ENCODE assay signal across 15 cellular contexts in the genomic region with DNA sequence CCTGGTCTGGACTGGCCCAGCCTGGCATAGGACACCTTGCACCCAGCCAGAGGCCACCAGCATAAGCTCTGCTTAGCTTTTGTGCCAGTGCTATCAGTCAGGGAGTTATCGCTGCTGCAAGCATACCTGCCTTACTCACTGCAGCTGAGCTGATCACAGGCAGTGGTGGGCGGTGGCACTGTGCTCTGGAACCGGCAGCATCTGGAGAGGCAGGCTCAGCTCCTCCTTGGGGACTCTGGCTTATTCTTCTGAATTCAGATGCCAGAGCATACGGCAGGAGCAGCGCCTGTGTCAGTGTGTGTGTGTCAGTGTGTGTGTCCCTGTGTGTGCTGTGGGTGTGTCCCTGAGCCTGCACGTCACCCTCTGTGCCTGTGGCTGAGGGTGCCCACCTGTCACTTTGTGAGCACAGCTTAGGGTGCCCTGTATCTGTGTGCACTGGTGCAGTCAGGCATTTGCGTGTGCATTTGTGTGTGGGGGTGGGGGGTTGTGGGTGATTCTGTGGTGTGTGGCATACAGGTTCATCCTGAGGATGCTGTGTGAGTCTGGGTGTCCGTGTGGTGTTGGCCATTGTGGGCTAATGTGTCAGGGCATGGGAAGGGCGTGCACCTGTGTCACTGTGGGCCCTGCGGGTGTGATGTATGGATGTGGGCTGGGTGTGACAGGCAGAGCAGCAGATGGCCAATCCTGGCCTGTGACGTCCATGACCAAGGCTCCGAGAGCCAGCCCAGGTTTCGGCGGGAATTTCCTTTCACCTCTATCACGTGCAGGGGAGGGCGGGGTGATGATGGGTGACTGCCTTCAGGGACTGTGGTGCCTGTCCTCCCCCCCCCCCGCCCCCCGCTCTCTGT. TPM values are rescaled to one million over a fixed set of nuclear protein-coding genes. Genes with fewer than 3 reads are reported as not detected.
DNase-seq lines count a peak whose midpoint lies in the region; FAIRE-seq and TF ChIP-seq lines count a peak whose summit lies in the region.
"Had no signal": no experiment of that assay in that cellular context is flagged by ENCODE, and none has a peak within 500 bp of the region (broad histone marks: within the 10 kb centered on the region; RNA-seq: fewer than 3 reads in every experiment).

No MANE protein-coding gene starts in this region.

- H3K9ac ChIP-seq in H1 (replicated peaks in 1 of 4; ENCODE audit: extremely low read depth in 1 of 4, low read depth in 3 of 4, low read length in 3 of 4), result no peak overlapping the region

- no peaks in the 10 kb centered on the region for H3K79me1 ChIP-seq in H1 (ENCODE audit: low read depth, low read length)

- no peak overlapping the region for H2BK120ac ChIP-seq in H1 (replicated peaks; ENCODE audit: low read depth, low read length)

- peak overlapping the region; percentile 95 for H2BK15ac ChIP-seq in H1 (ENCODE audit: low read length)

- peaks cover 12 to 90% (median 69%) of the 10 kb centered on the region in 4 experiments for H3K27me3 ChIP-seq in H1 (replicated peaks in 1 of 4; ENCODE audit: control insufficient read depth in 3 of 4, extremely low read depth in 1 of 4, insufficient read depth in 3 of 4, low read length in 3 of 4)

- H4K91ac ChIP-seq in H1 (replicated peaks; ENCODE audit: insufficient read length, low read length), result peak overlapping the region; percentile 59

- peak overlapping the region; percentile 60 for H3K4ac ChIP-seq in H1 (replicated peaks; ENCODE audit: insufficient read length, low read depth, low read length)

- peaks cover 7% of the 10 kb centered on the region; the same call in 1 of the 2 replicates for H3K23me2 ChIP-seq in H1 (ENCODE audit: low read depth, low read length)

- no peak for TF ChIP-seq RAD21 in H1 (IDR thresholded peaks at IDR 0.05 in 1 of 2, conservative IDR thresholded peaks at IDR 0.05 in 1 of 2; ENCODE audit: low read depth in 2 of 2, low read length in 2 of 2)

- no peak overlapping the region for H3K56ac ChIP-seq in H1 (replicated peaks; ENCODE audit: insufficient read length, low read depth, low read length)

- H3K36me3 ChIP-seq in H1 (ENCODE audit: control insufficient read depth in 2 of 4, insufficient read depth in 4 of 4, low read length in 3 of 4), result no peaks in the 10 kb centered on the region

- WGBS in H1 (ENCODE audit: extremely low coverage in 1 of 2, insufficient coverage in 1 of 2, insufficient read length in 1 of 2, insufficient replicate concordance in 2 of 2, low coverage in 1 of 2, low lambda C conversion rate in 2 of 2, missing lambda C conversion rate in 1 of 2), 2 experiments, result 83% methylated on average over 14 of the region's 18 CpGs; no CpG with 5 or more reads in 1 of the 2 experiments

- no peak overlapping the region for H3K14ac ChIP-seq in H1 (ENCODE audit: insufficient read length)

- H3K27ac ChIP-seq in H1 (ENCODE audit: low read depth, low read length), result no peak overlapping the region

- no peak overlapping the region for H2AFZ ChIP-seq in H1 (ENCODE audit: low read length)

- FAIRE-seq in H1 (lab: Jason Lieb, UNC), result no peak
- FAIRE-seq: D721Med had no signal

- no peaks in the 10 kb centered on the region for H3K4me1 Mint-ChIP-seq in activated CD4-positive, alpha-beta T cell treated with anti-CD3 and anti-CD28 coated beads, Interleukin-2, amount 10 ng/mL, durations not matched to agents 7 days and 5 days

- H3K9me3 Mint-ChIP-seq in activated CD4-positive, alpha-beta T cell treated with anti-CD3 and anti-CD28 coated beads, Interleukin-2, amount 10 ng/mL, durations not matched to agents 7 days and 5 days, result no peaks in the 10 kb centered on the region

- no peaks in the 10 kb centered on the region for H3K79me2 ChIP-seq in H1 (ENCODE audit: control insufficient read depth in 1 of 2, insufficient read depth in 2 of 2, low read length in 2 of 2)

- no peak overlapping the region for H4K5ac ChIP-seq in H1 (ENCODE audit: insufficient read length, low read depth, low read length)

- DNase-seq in activated CD4-positive, alpha-beta T cell treated with anti-CD3 and anti-CD28 coated beads, Interleukin-2, amount 10 ng/mL, durations not matched to agents 7 days and 5 days, result peak; percentile 15
- DNase-seq in activated CD4-positive, alpha-beta T cell treated with anti-CD3 and anti-CD28 coated beads, Interleukin-2, amount 50 U/mL, for 1 hour, result no peak
- peak; percentile 45 to 84 for DNase-seq in NCI-H524 (lab: John Stamatoyannopoulos, UW)
- DNase-seq in H1 (ENCODE audit: low read depth in 1 of 2, low spot score in 2 of 2), result no peak
- peak; percentile 23 for DNase-seq in stimulated activated CD8-positive, alpha-beta memory T cell treated with anti-CD3 and anti-CD28 coated beads, Interleukin-12 subunit alpha, Interleukin-12 subunit beta, amount 100 ng/mL, for 4 hours (ENCODE audit: low read depth)
- no peak for DNase-seq in Kasumi-1 (lab: John Stamatoyannopoulos, UW)
- DNase-seq in ureter (ENCODE audit: low spot score), result no peak
- DNase-seq in CD1c-positive myeloid dendritic cell (ENCODE audit: extremely low spot score), result no peak
- DNase-seq: activated CD4-positive, alpha-beta T cell treated with anti-CD3 and anti-CD28 coated beads, Interleukin-2, amount 50 U/mL, for 48 hours; HCEC 1CT; NCI-H2029 treated with DMSO at 0.1 percent for 48 hours; SIG-M5; stimulated activated CD4-positive, alpha-beta T cell treated with anti-CD3 and anti-CD28 coated beads, Interleukin-2, amount 100 ng/mL, for 48 hours had no signal

- peak overlapping the region; percentile 43; the same call in 1 of the 2 replicates for H2BK20ac ChIP-seq in H1 (ENCODE audit: low read length)

- H2AK5ac ChIP-seq in H1 (ENCODE audit: low read depth, low read length), result peak overlapping the region; percentile 97

- H3K27ac Mint-ChIP-seq in activated CD4-positive, alpha-beta T cell treated with anti-CD3 and anti-CD28 coated beads, Interleukin-2, amount 10 ng/mL, durations not matched to agents 7 days and 5 days, result no peak overlapping the region

- CTCF ChIA-PET in activated CD4-positive, alpha-beta T cell treated with anti-CD3 and anti-CD28 coated beads, Interleukin-2, amount 10 ng/mL, durations not matched to agents 7 days and 5 days (lab: Charles Lee), result no interaction called here
- CTCF ChIA-PET in H1 (lab: Charles Lee; ENCODE audit: partially characterized antibody), result interaction anchor here (0.6 to 20.9 kb wide), 8 partner anchors 11 to 1055 kb away, joined by 3 to 323 read pairs (median 6); no protein-coding TSS in a partner anchor

- H3K27me3 Mint-ChIP-seq in activated CD4-positive, alpha-beta T cell treated with anti-CD3 and anti-CD28 coated beads, Interleukin-2, amount 10 ng/mL, durations not matched to agents 7 days and 5 days, result peaks cover 52% of the 10 kb centered on the region

- peaks cover 0 to 13% of the 10 kb centered on the region in 2 experiments for H4K20me1 ChIP-seq in H1 (replicated peaks in 1 of 2; ENCODE audit: control insufficient read depth in 1 of 2, insufficient read depth in 2 of 2, low read length in 2 of 2)

- no peak overlapping the region for H3K4me2 ChIP-seq in H1 (ENCODE audit: insufficient read depth in 1 of 2, low read depth in 2 of 2, low read length in 2 of 2)

- H3K18ac ChIP-seq in H1 (ENCODE audit: extremely low read depth, low read length), result peak overlapping the region; percentile 6; the same call in 1 of the 2 replicates

- H3K9me3 ChIP-seq in H1 (ENCODE audit: insufficient read depth in 2 of 2, low read depth in 1 of 2, low read length in 1 of 2), result no peaks in the 10 kb centered on the region

- H3K4me3 ChIP-seq in H1 (ENCODE audit: extremely low read depth in 1 of 4, insufficient read depth in 2 of 4, low read depth in 3 of 4, low read length in 4 of 4), result no peak overlapping the region

- TF ChIP-seq CTCF in H1 (IDR thresholded peaks at IDR 0.05; ENCODE audit: control extremely low read depth in 1 of 3, insufficient read depth in 1 of 3, low read depth in 1 of 3, low read length in 3 of 3), result no peak

- no peak overlapping the region for H3K23ac ChIP-seq in H1 (ENCODE audit: insufficient read length)

- peak overlapping the region; percentile 31; the same call in 1 of the 2 replicates for H4K8ac ChIP-seq in H1 (ENCODE audit: extremely low read depth, insufficient read depth, low read length)

- no peak for TF ChIP-seq POLR2A in H1 (IDR thresholded peaks at IDR 0.05; ENCODE audit: control extremely low read depth in 1 of 2, low read depth in 2 of 2, low read length in 2 of 2)

- POLR2A ChIA-PET in activated CD4-positive, alpha-beta T cell treated with anti-CD3 and anti-CD28 coated beads, Interleukin-2, amount 10 ng/mL, durations not matched to agents 7 days and 5 days (lab: Charles Lee), result no interaction called here
- POLR2A ChIA-PET in H1 (lab: Charles Lee; ENCODE audit: partially characterized antibody), result interaction anchor here (0.9 to 2.1 kb wide), 2 partner anchors 14 to 34 kb away, joined by 3 to 6 read pairs; no protein-coding TSS in a partner anchor

- H3K36me3 Mint-ChIP-seq in activated CD4-positive, alpha-beta T cell treated with anti-CD3 and anti-CD28 coated beads, Interleukin-2, amount 10 ng/mL, durations not matched to agents 7 days and 5 days (ENCODE audit: low read depth), result no peaks in the 10 kb centered on the region

- peak overlapping the region; percentile 85; the same call in 1 of the 2 replicates for H2BK12ac ChIP-seq in H1 (ENCODE audit: low read depth, low read length)

- TF ChIP-seq EP300 in H1 (IDR thresholded peaks at IDR 0.05; ENCODE audit: borderline replicate concordance in 1 of 2, low read depth in 2 of 2, low read length in 2 of 2), result no peak

- H2BK5ac ChIP-seq in H1 (ENCODE audit: low read depth, low read length), result no peak overlapping the region

- no peak overlapping the region for H3K4me3 Mint-ChIP-seq in activated CD4-positive, alpha-beta T cell treated with anti-CD3 and anti-CD28 coated beads, Interleukin-2, amount 10 ng/mL, durations not matched to agents 7 days and 5 days

- H3K4me1 ChIP-seq in H1 (replicated peaks in 1 of 4; ENCODE audit: control insufficient read depth in 3 of 4, insufficient read depth in 4 of 4, low read length in 3 of 4), result peaks cover 0 to 19% (median 6%) of the 10 kb centered on the region in 4 experiments; a peak in 6 of 7 replicates

TF ChIP-seq in H1, 55 proteins besides CTCF, POLR2A, EP300 and RAD21 (continues in another document):
- TF ChIP-seq SP4 (IDR thresholded peaks at IDR 0.05; ENCODE audit: low read length), result no peak

RNA-seq across cellular contexts. Expression of gene LMX1B, which starts 23.5 kb away (rescaled TPM):
- not detected for total RNA-seq in activated CD4-positive, alpha-beta T cell treated with anti-CD3 and anti-CD28 coated beads, Interleukin-2, amount 10 ng/mL, durations not matched to agents 7 days and 5 days
- total RNA-seq in H1 (2021; fragmentation: NEBNext Ultra II Directional; extraction: Animal tissue kit (Norgen Biotek cat#: 25700)), result 0.37 and 0.52 TPM in 2 replicates
- 0.09 and 0.17 TPM in 2 replicates for polyA plus RNA-seq in H1 (2011; rRNA removed)
- 0.17 TPM for polyA plus RNA-seq in H1 (2011; cell fraction: cytosol; rRNA removed)
- 0.24 TPM for polyA plus RNA-seq in H1 (2011; cell fraction: nucleus; rRNA removed)
- 0.17 to 0.24 TPM (median 0.20 TPM) in 4 replicates for polyA plus RNA-seq in H1 (2012, experiment 1 of 2)
- 0.16 TPM for polyA plus RNA-seq in H1 (2012, experiment 2 of 2)
- polyA plus RNA-seq in H1 (2013, experiment 1 of 2), result 0.18 TPM
- 0.22 TPM for polyA plus RNA-seq in H1 (2013, experiment 2 of 2)
- polyA minus RNA-seq in H1 (2011; rRNA and poly(A)+ RNA removed), result 0.07 and 0.16 TPM in 2 replicates
- 0.44 TPM for polyA minus RNA-seq in H1 (2011; cell fraction: cytosol; rRNA and poly(A)+ RNA removed)
- 0.10 TPM for polyA minus RNA-seq in H1 (2011; cell fraction: nucleus; rRNA and poly(A)+ RNA removed)
- not detected for total RNA-seq in ureter
- total RNA-seq: left lobe of liver had no signal

Comparison
In these comparisons a context has a peak if more than half of its experiments do, and no peak if none do; other contexts are left out.
1. DNase-seq: peak in activated CD4-positive, alpha-beta T cell treated with anti-CD3 and anti-CD28 coated beads, Interleukin-2, amount 10 ng/mL, durations not matched to agents 7 days and 5 days (single experiment), NCI-H524 (2 of 2) and stimulated activated CD8-positive, alpha-beta memory T cell treated with anti-CD3 and anti-CD28 coated beads, Interleukin-12 subunit alpha, Interleukin-12 subunit beta, amount 100 ng/mL, for 4 hours (single experiment); none in activated CD4-positive, alpha-beta T cell treated with anti-CD3 and anti-CD28 coated beads, Interleukin-2, amount 50 U/mL, for 1 hour (single experiment), H1 (0 of 2), Kasumi-1 (0 of 2), ureter (single experiment) and CD1c-positive myeloid dendritic cell (single experiment).